Comparison of ENCODE assay signal across 21 cellular contexts in genomic region chr16:19092653-19093410, GRCh38.
"Had no signal": no experiment of that assay in that cellular context is flagged by ENCODE, and none has a peak within 500 bp of the region (broad histone marks: within the 10 kb centered on the region; RNA-seq: fewer than 3 reads in every experiment).

No MANE protein-coding gene starts in this region.

- H3K27ac ChIP-seq: gastroesophageal sphincter, lower lobe of right lung, neural progenitor cell, pancreas, skin epidermis, transverse colon had no signal

- H3K4me3 ChIP-seq: gastroesophageal sphincter, heart right ventricle, lower lobe of right lung, neural progenitor cell, pancreas, skin epidermis, transverse colon had no signal

- H3K4me3 Mint-ChIP-seq: activated CD4-positive, alpha-beta T cell treated with anti-CD3 and anti-CD28 coated beads, Interleukin-2, amount 10 ng/mL, durations not matched to agents 7 days and 5 days; activated naive CD8-positive, alpha-beta T cell treated with anti-CD3 and anti-CD28 coated beads for 36 hours; activated T-cell treated with anti-CD3 and anti-CD28 coated beads, Interleukin-2, amount 50 U/mL, for 72 hours; brain; effector memory CD8-positive, alpha-beta T cell; neural progenitor cell had no signal

- H3K4me1 ChIP-seq: gastroesophageal sphincter, lower lobe of right lung, neural progenitor cell had no signal

- H3K27ac Mint-ChIP-seq: activated CD4-positive, alpha-beta T cell treated with anti-CD3 and anti-CD28 coated beads, Interleukin-2, amount 10 ng/mL, durations not matched to agents 7 days and 5 days; activated naive CD8-positive, alpha-beta T cell treated with anti-CD3 and anti-CD28 coated beads for 36 hours; activated T-cell treated with anti-CD3 and anti-CD28 coated beads, Interleukin-2, amount 50 U/mL, for 72 hours; brain; effector memory CD8-positive, alpha-beta T cell; neural progenitor cell had no signal

- H3K4me2 ChIP-seq: neural progenitor cell had no signal

- H3K9me3 ChIP-seq: gastroesophageal sphincter, lower lobe of right lung, pancreas, transverse colon had no signal

- H3K4me1 Mint-ChIP-seq: brain, neural progenitor cell had no signal

- H3K27me3 ChIP-seq: gastroesophageal sphincter, heart right ventricle, neural progenitor cell, pancreas, transverse colon had no signal

- ATAC-seq: activated T-cell treated with anti-CD3 and anti-CD28 coated beads, Interleukin-2, amount 50 U/mL, for 72 hours; effector memory CD8-positive, alpha-beta T cell; left colon; lower lobe of right lung had no signal

- H3K36me3 ChIP-seq: gastroesophageal sphincter, heart right ventricle, lower lobe of right lung, neural progenitor cell, pancreas, transverse colon had no signal

- H3K9ac ChIP-seq: neural progenitor cell had no signal

- H3K36me3 Mint-ChIP-seq: activated naive CD8-positive, alpha-beta T cell treated with anti-CD3 and anti-CD28 coated beads for 36 hours; neural progenitor cell had no signal

- H3K9me3 Mint-ChIP-seq: effector memory CD8-positive, alpha-beta T cell had no signal

- FAIRE-seq: pancreas had no signal

- DNase-seq: activated CD4-positive, alpha-beta T cell treated with anti-CD3 and anti-CD28 coated beads, Interleukin-2, amount 10 ng/mL, durations not matched to agents 7 days and 5 days; activated CD4-positive, CD25-positive, alpha-beta regulatory T cell; activated CD8-positive, alpha-beta memory T cell treated with anti-CD3 and anti-CD28 coated beads, Interleukin-2, amount 50 U/mL, for 48 hours; activated gamma-delta T cell treated with Interleukin-2 at 50 U/mL for 16 hours; activated naive CD8-positive, alpha-beta T cell treated with anti-CD3 and anti-CD28 coated beads for 36 hours; activated T-cell treated with anti-CD3 and anti-CD28 coated beads, Interleukin-2, amount 50 U/mL, for 72 hours; amygdala; effector memory CD8-positive, alpha-beta T cell; erythroblast; heart right ventricle; left colon; lower lobe of right lung; pancreas; retina; stimulated activated CD4-positive, alpha-beta T cell treated with anti-CD3 and anti-CD28 coated beads, Interleukin-4, amount 100 ng/mL, for 24 hours; stimulated activated naive CD4-positive, alpha-beta T cell treated with Interleukin-2 at 50 U/mL for 16 hours; transverse colon had no signal

- H2AFZ ChIP-seq: neural progenitor cell had no signal
